14 cellular contexts compared by ENCODE assay signal in the genomic region with DNA sequence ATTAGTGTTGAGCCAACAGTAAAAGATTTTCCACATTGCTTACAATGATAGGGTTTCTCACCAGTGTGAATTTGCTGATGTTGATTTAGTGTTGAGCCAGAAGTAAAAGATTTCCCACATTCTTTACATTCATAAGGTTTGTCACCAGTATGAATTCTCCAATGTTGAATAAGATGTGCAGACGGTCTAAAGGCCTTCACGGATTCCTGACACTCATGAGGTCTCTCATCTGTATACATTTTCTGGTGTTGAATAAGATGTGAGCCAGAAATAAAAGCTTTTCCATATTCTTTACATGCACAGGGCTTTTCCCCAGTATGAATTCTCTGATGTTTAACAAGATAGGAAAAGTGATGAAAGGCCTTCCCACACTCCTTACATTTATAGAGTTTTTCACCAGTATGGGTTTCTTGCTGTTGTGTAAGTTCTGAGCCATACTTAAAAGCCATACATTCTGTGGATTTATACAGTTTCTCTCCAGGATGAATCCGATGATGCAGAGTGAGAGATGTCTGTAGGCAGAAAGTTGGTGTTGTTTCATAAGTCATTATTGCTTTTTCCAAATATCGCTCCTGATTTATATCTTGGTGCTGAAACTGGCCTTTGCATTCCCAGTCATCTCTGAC.
"Had no signal": no experiment of that assay in that cellular context is flagged by ENCODE, and none has a peak within 500 bp of the region (broad histone marks: within the 10 kb centered on the region; RNA-seq: fewer than 3 reads in every experiment).

No MANE protein-coding gene starts in this region.

- H3K27ac ChIP-seq: adrenal gland, body of pancreas, esophagus muscularis mucosa, transverse colon had no signal

- H3K27ac Mint-ChIP-seq: activated naive CD4-positive, alpha-beta T cell treated with anti-CD3 and anti-CD28 coated beads, Interleukin-2, amount 10 ng/mL, durations not matched to agents 7 days and 5 days; immature natural killer cell; natural killer cell treated with Interleukin-12 subunit alpha and Interleukin-12 subunit beta and Interleukin-15 and Interleukin-18, amount 100 ng/mL, for 72 hours; T-helper 1 cell treated with Interleukin-12 subunit alpha and Interleukin-12 subunit beta and Interleukin-4 antibody, amounts not matched to agents 30 μg/mL and 1 μg/mL, for 36 hours; WTC11 had no signal

- DNase-seq: activated CD4-positive, alpha-beta T cell treated with anti-CD3 and anti-CD28 coated beads for 48 hours; activated CD8-positive, alpha-beta memory T cell treated with anti-CD3 and anti-CD28 coated beads for 24 hours; activated naive CD4-positive, alpha-beta T cell treated with anti-CD3 and anti-CD28 coated beads, Interleukin-2, amount 10 ng/mL, durations not matched to agents 7 days and 5 days; adrenal gland; body of pancreas; hypothalamus; immature natural killer cell; left colon; occipital lobe; transverse colon had no signal

- H3K27me3 ChIP-seq: adrenal gland, body of pancreas, esophagus muscularis mucosa, transverse colon had no signal

- H3K4me1 Mint-ChIP-seq: activated naive CD4-positive, alpha-beta T cell treated with anti-CD3 and anti-CD28 coated beads, Interleukin-2, amount 10 ng/mL, durations not matched to agents 7 days and 5 days; immature natural killer cell; WTC11 had no signal

- H3K4me3 ChIP-seq: body of pancreas, esophagus muscularis mucosa, transverse colon had no signal

- ATAC-seq: body of pancreas; left colon; natural killer cell treated with Interleukin-12 subunit alpha and Interleukin-12 subunit beta and Interleukin-15 and Interleukin-18, amount 100 ng/mL, for 72 hours; WTC11 had no signal

- H3K4me1 ChIP-seq: adrenal gland, body of pancreas, esophagus muscularis mucosa, transverse colon had no signal

- H3K4me3 Mint-ChIP-seq: activated naive CD4-positive, alpha-beta T cell treated with anti-CD3 and anti-CD28 coated beads, Interleukin-2, amount 10 ng/mL, durations not matched to agents 7 days and 5 days; natural killer cell treated with Interleukin-12 subunit alpha and Interleukin-12 subunit beta and Interleukin-15 and Interleukin-18, amount 100 ng/mL, for 72 hours; T-helper 1 cell treated with Interleukin-12 subunit alpha and Interleukin-12 subunit beta and Interleukin-4 antibody, amounts not matched to agents 30 μg/mL and 1 μg/mL, for 36 hours; WTC11 had no signal

- H3K27me3 Mint-ChIP-seq: activated naive CD4-positive, alpha-beta T cell treated with anti-CD3 and anti-CD28 coated beads, Interleukin-2, amount 10 ng/mL, durations not matched to agents 7 days and 5 days; natural killer cell treated with Interleukin-12 subunit alpha and Interleukin-12 subunit beta and Interleukin-15 and Interleukin-18, amount 100 ng/mL, for 72 hours had no signal
